ENCODE assay signal across 11 cellular contexts in genomic region chr3:85151555-85151954, GRCh38.
"Had no signal": no experiment of that assay in that cellular context is flagged by ENCODE, and none has a peak within 500 bp of the region (broad histone marks: within the 10 kb centered on the region; RNA-seq: fewer than 3 reads in every experiment).

No MANE protein-coding gene starts in this region.

- ATAC-seq: GM23338, HCT116 had no signal

- H3K4me3 ChIP-seq: GM23248, GM23338, HAP-1 had no signal

- DNase-seq: GM23248, GOT3, H7, H9, HCEC 1CT, HFFc6 had no signal

- FAIRE-seq: H1, H54 had no signal

- H3K9me3 ChIP-seq: HAP-1 had no signal

- H3K27ac ChIP-seq: GM23248 had no signal

- H3K36me3 ChIP-seq: HAP-1 had no signal

- H3K27ac Mint-ChIP-seq: GM23338, H9, HFFc6 had no signal

- H3K4me3 Mint-ChIP-seq: GM23338, H9, HFFc6 had no signal

- H3K4me1 Mint-ChIP-seq: GM23338, H9 had no signal
